10 cellular contexts compared by ENCODE assay signal in genomic region chr1:211188721-211189120, GRCh38. TPM values are rescaled to one million over a fixed set of nuclear protein-coding genes. Genes with fewer than 3 reads are reported as not detected.
DNase-seq lines count a peak whose midpoint lies in the region; ATAC-seq, FAIRE-seq and TF ChIP-seq lines count a peak whose summit lies in the region.
"Not testable (repeated sequence)": the region's sequence is repeated elsewhere in the genome, so short reads cannot be mapped to it uniquely, and the experiment has no call there.
"Had no signal": no experiment of that assay in that cellular context is flagged by ENCODE, and none has a peak within 500 bp of the region (broad histone marks: within the 10 kb centered on the region; RNA-seq: fewer than 3 reads in every experiment).

No MANE protein-coding gene starts in this region.

- FAIRE-seq in GM12878 (lab: Jason Lieb, UNC) = not testable (repeated sequence)

- POLR2A ChIA-PET in GM12878 (lab: Charles Lee) = interaction anchor here (0.6 kb wide), 1 partner anchor 77 kb away, joined by 4 read pairs; no protein-coding TSS in a partner anchor

- not testable (repeated sequence) for H2AFZ ChIP-seq in GM12878 (ENCODE audit: control insufficient read depth, low read depth, low read length)

- H4K20me1 ChIP-seq in GM12878 (ENCODE audit: control insufficient read depth, insufficient read depth) = not testable (repeated sequence)

- H3K79me2 ChIP-seq in GM12878 (ENCODE audit: control insufficient read depth, insufficient read depth, low read length) = not testable (repeated sequence)

- RAD21 ChIA-PET in GM12878 (lab: Charles Lee; ENCODE audit: unreplicated experiment) = not testable (repeated sequence)

- H3K9ac ChIP-seq in GM12878 (ENCODE audit: control insufficient read depth, insufficient read depth, low read length) = not testable (repeated sequence)

- WGBS in GM12878 (ENCODE audit: insufficient coverage, insufficient replicate concordance, low lambda C conversion rate, missing lambda C conversion rate) = 40% methylated on average over 4 of the region's 4 CpGs

- TF ChIP-seq RAD21 in GM12878 (IDR thresholded peaks at IDR 0.05; ENCODE audit: insufficient read depth, low read depth, low read length) = not testable (repeated sequence)

- DNase-seq in CD14-positive monocyte (ENCODE audit: low spot score); GM12878 (ENCODE audit: low read depth, low spot score): not testable (repeated sequence)
- peak; percentile 13 for DNase-seq in GM12864 (ENCODE audit: low read depth)
- peak; percentile 15 for DNase-seq in MV-4-11 (lab: John Stamatoyannopoulos, UW)
- peak; percentile 67 for DNase-seq in RPMI8226

- H3K9me3 Mint-ChIP-seq in CD14-positive monocyte; stimulated activated memory B cell treated with anti-CD40 and anti-IgM and Interleukin-4, amounts not matched to agents 10 μg/mL and 1 μg/mL and 100 μg/mL, for 72 hours: not testable (repeated sequence)

- ATAC-seq in GM19351 (IDR thresholded peaks at IDR 0.05; ENCODE audit: unreplicated experiment) = peak; percentile 63
- peak; percentile 47; the same call in 2 of the 3 replicates for ATAC-seq in GM12878
- not testable (repeated sequence) for ATAC-seq in stimulated activated memory B cell treated with anti-CD40 and anti-IgM and Interleukin-4, amounts not matched to agents 10 μg/mL and 1 μg/mL and 100 μg/mL, for 72 hours

- not testable (repeated sequence) for TF ChIP-seq POLR2A in GM12878 (IDR thresholded peaks at IDR 0.05; ENCODE audit: low read depth, low read length)

- H3K27ac ChIP-seq in GM12878 (ENCODE audit: control insufficient read depth, insufficient read depth) = not testable (repeated sequence)

- CTCF ChIA-PET in GM12878 (lab: Yijun Ruan, JAX) = not testable (repeated sequence)

- intact Hi-C loops in CD14-positive monocyte (cut with micrococcal nuclease); GM12878 (cut with micrococcal nuclease; ENCODE audit: unreplicated experiment): not testable (repeated sequence)

- peaks cover 15% of the 10 kb centered on the region for H3K4me1 Mint-ChIP-seq in CD14-positive monocyte
- peaks cover 18% of the 10 kb centered on the region for H3K4me1 Mint-ChIP-seq in stimulated activated memory B cell treated with anti-CD40 and anti-IgM and Interleukin-4, amounts not matched to agents 10 μg/mL and 1 μg/mL and 100 μg/mL, for 72 hours

- not testable (repeated sequence) for H3K27me3 ChIP-seq in GM12878 (replicated peaks in 1 of 2; ENCODE audit: control insufficient read depth in 2 of 2, insufficient read depth in 2 of 2, low read length in 1 of 2)

- BruUV-seq in GM12878 (replicated peaks; lab: Mats Ljungman, UMichigan) = not testable (repeated sequence)

- H3K27ac Mint-ChIP-seq in CD14-positive monocyte = peak overlapping the region in 5 of 7 donors; percentile 5 to 79 (median 62)
- peak overlapping the region; percentile 26 for H3K27ac Mint-ChIP-seq in stimulated activated memory B cell treated with anti-CD40 and anti-IgM and Interleukin-4, amounts not matched to agents 10 μg/mL and 1 μg/mL and 100 μg/mL, for 72 hours

- not testable (repeated sequence) for H3K4me2 ChIP-seq in GM12878 (ENCODE audit: control insufficient read depth, insufficient read depth)

- SMC1A ChIA-PET in GM12878 (lab: Charles Lee; ENCODE audit: uncharacterized antibody, unreplicated experiment) = not testable (repeated sequence)

- TF ChIP-seq CTCF in CD14-positive monocyte (IDR thresholded peaks at IDR 0.05); GM12864 (IDR thresholded peaks at IDR 0.05; ENCODE audit: low read depth, low read length, missing control alignments); GM12878 (IDR thresholded peaks at IDR 0.05 in 2 of 3, conservative IDR thresholded peaks at IDR 0.05 in 1 of 3; ENCODE audit: control insufficient read depth in 2 of 3, extremely low read depth in 1 of 3, insufficient read depth in 1 of 3, low read depth in 3 of 3, low read length in 3 of 3): not testable (repeated sequence)

- H3K4me3 Mint-ChIP-seq in CD14-positive monocyte; stimulated activated memory B cell treated with anti-CD40 and anti-IgM and Interleukin-4, amounts not matched to agents 10 μg/mL and 1 μg/mL and 100 μg/mL, for 72 hours: not testable (repeated sequence)

- not testable (repeated sequence) for TF ChIP-seq EP300 in GM12878 (IDR thresholded peaks at IDR 0.05; ENCODE audit: borderline replicate concordance in 1 of 2, control insufficient read depth in 1 of 2, low read depth in 2 of 2, low read length in 2 of 2)

- H3K27me3 Mint-ChIP-seq in CD14-positive monocyte (ENCODE audit: low read depth in 3 of 3); stimulated activated memory B cell treated with anti-CD40 and anti-IgM and Interleukin-4, amounts not matched to agents 10 μg/mL and 1 μg/mL and 100 μg/mL, for 72 hours: not testable (repeated sequence)

- not testable (repeated sequence) for H3K4me3 ChIP-seq in GM12864 (ENCODE audit: low read depth, low read length); GM12878

- not testable (repeated sequence) for H3K36me3 Mint-ChIP-seq in CD14-positive monocyte; stimulated activated memory B cell treated with anti-CD40 and anti-IgM and Interleukin-4, amounts not matched to agents 10 μg/mL and 1 μg/mL and 100 μg/mL, for 72 hours

- not testable (repeated sequence) for H3K36me3 ChIP-seq in GM12878 (ENCODE audit: control insufficient read depth in 2 of 2, insufficient read depth in 2 of 2, low read length in 1 of 2)

- not testable (repeated sequence) for H3K9me3 ChIP-seq in GM12878 (replicated peaks; ENCODE audit: control insufficient read depth, insufficient read depth, low read length)

- not testable (repeated sequence) for H3K4me1 ChIP-seq in GM12878 (ENCODE audit: control insufficient read depth, insufficient read depth, low read length)

- in situ Hi-C loops in GM12878 (cut with MboI) = not testable (repeated sequence)

TF ChIP-seq in GM12878, 131 proteins besides CTCF, POLR2A, EP300 and RAD21:
- peak; percentile 29; the same call in 1 of the 2 replicates for TF ChIP-seq ZNF384 (IDR thresholded peaks at IDR 0.05; ENCODE audit: borderline replicate concordance, low read depth, low read length)
- peak in 1 of 2 experiments; percentile 48; a peak in 1 of 4 replicates for TF ChIP-seq BHLHE40 (IDR thresholded peaks at IDR 0.05; ENCODE audit: borderline replicate concordance in 1 of 2, low read depth in 2 of 2, low read length in 1 of 2)
- TF ChIP-seq SMARCA5 (IDR thresholded peaks at IDR 0.05) = peak; percentile 66; the same call in 1 of the 2 replicates
- peak; percentile 62; the same call in 1 of the 2 replicates for TF ChIP-seq SPI1 (IDR thresholded peaks at IDR 0.05; ENCODE audit: borderline replicate concordance, insufficient read depth, low read depth, low read length)
TF ChIP-seq in GM12878: peak in this region for 4; not testable (repeated sequence) for 127.

RNA-seq across cellular contexts. Expression of gene KCNH1, which starts 54.8 kb away (rescaled TPM):
- not detected for polyA plus RNA-seq in CD14-positive monocyte
- total RNA-seq in GM12878 (2013; cell fraction: nucleolus; rRNA removed) = not detected in 2 replicates
- total RNA-seq in GM12878 (2014; rRNA removed) = not detected in 2 replicates
- not detected in 2 replicates for total RNA-seq in GM12878 (2014; rRNA removed; fragmentation: Illumina TruSeq; extraction: Trizol)
- not detected in 2 replicates for total RNA-seq in GM12878 (2021)
- polyA plus RNA-seq in GM12878 (2011; ENCODE audit: low read depth) = not detected
- 0.04 TPM in 1 of 2 replicates, not detected in the other for polyA plus RNA-seq in GM12878 (2011; rRNA removed)
- 0.02 and 0.04 TPM in 2 replicates for polyA plus RNA-seq in GM12878 (2011; cell fraction: cytosol; rRNA removed)
- 0.04 and 0.06 TPM in 2 replicates for polyA plus RNA-seq in GM12878 (2011; cell fraction: nucleus; rRNA removed)
- polyA plus RNA-seq in GM12878 (2012) = 0.10 TPM in 1 of 2 replicates, not detected in the other
- polyA plus RNA-seq in GM12878 (2014; fragmentation: Illumina TruSeq; extraction: Trizol) = 0.04 TPM in 1 of 2 replicates, not detected in the other
- polyA plus RNA-seq in GM12878 (2014; fragmentation: Nextera tagmentation; extraction: Ambion mirVana) = under 1 TPM in 1 of 2 experiments, not detected in 1; 0.02 TPM
- not detected in 2 replicates for polyA plus RNA-seq in GM12878 (2014; rRNA removed)
- polyA plus RNA-seq in GM12878 (2016; fragmentation: Nextera tagmentation; extraction: Ambion mirVana) = not detected
- polyA minus RNA-seq in GM12878 (2011; rRNA and poly(A)+ RNA removed) = 0.05 and 0.15 TPM in 2 replicates
- 0.94 TPM in 1 of 2 replicates, not detected in the other for polyA minus RNA-seq in GM12878 (2011; cell fraction: cytosol; rRNA and poly(A)+ RNA removed)
- 0.12 and 0.67 TPM in 2 replicates for polyA minus RNA-seq in GM12878 (2011; cell fraction: nucleus; rRNA and poly(A)+ RNA removed)
- total RNA-seq: Calu3; CD8-positive, alpha-beta T cell; K562 had no signal
- polyA plus RNA-seq: K562 had no signal
